In the genomic region with DNA sequence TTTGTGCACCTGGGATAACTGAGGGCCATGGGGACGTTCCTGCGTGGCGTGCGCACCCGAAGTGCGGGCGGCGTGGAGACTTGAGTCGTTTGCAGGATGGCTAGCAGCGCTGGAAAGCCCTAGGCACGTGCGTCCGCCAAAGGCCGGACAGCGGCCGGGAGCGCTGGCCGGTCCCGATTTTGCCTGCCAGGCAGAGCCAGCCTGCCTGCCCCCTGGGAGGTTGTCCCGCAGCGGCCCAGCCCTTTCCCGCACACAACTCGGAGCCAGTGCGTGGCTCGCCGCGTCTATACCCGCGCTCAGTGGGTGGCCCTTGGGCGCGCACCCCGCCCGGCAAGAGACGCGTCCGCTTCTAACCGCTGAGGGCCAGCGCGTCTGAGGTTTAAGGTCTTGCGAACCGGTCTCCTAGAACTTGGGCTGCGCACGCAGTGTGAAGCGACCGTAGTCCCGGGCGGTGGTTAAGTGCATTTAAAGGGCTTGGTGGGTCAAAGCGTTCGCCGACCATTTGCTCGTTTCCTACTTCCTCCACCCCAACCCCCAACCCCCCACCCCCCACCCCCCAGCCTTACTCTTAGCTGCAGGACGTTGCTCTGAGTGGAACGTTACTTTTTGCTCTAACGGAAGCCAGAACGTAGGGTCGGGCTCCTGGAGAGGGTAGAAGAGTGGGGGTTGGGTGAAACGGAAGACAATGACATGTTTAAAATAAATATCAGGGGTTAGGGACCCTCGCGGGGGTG, we compare ENCODE assay signal across 8 cellular contexts. TPM values are rescaled to one million over a fixed set of nuclear protein-coding genes. Genes with fewer than 3 reads are reported as not detected.
DNase-seq lines count a peak whose midpoint lies in the region; ATAC-seq, FAIRE-seq and TF ChIP-seq lines count a peak whose summit lies in the region.

No MANE protein-coding gene starts in this region.

- no peaks in the 10 kb centered on the region for H3K36me3 Mint-ChIP-seq in T-cell
- H3K36me3 Mint-ChIP-seq in stimulated activated naive B cell treated with anti-CD40 and anti-IgM and Interleukin-4, amounts not matched to agents 10 μg/mL and 1 μg/mL and 100 μg/mL, for 72 hours = peaks cover 4% of the 10 kb centered on the region in 2 donors

- peaks cover 10 to 29% (median 17%) of the 10 kb centered on the region in 3 donors for H3K4me1 Mint-ChIP-seq in T-cell
- H3K4me1 Mint-ChIP-seq in stimulated activated naive B cell treated with anti-CD40 and anti-IgM and Interleukin-4, amounts not matched to agents 10 μg/mL and 1 μg/mL and 100 μg/mL, for 72 hours = peaks cover 12 to 31% of the 10 kb centered on the region in 2 donors

- no peaks in the 10 kb centered on the region for H3K9me3 Mint-ChIP-seq in T-cell
- H3K9me3 Mint-ChIP-seq in stimulated activated naive B cell treated with anti-CD40 and anti-IgM and Interleukin-4, amounts not matched to agents 10 μg/mL and 1 μg/mL and 100 μg/mL, for 72 hours = no peaks in the 10 kb centered on the region

- ATAC-seq in T-cell (replicated peaks in 1 of 4) = peak; percentile 26 to 40 (median 38)
- peak; percentile 63 to 64 for ATAC-seq in stimulated activated naive B cell treated with anti-CD40 and anti-IgM and Interleukin-4, amounts not matched to agents 10 μg/mL and 1 μg/mL and 100 μg/mL, for 72 hours (replicated peaks)

- no peak for TF ChIP-seq POLR2A in H54 (IDR thresholded peaks at IDR 0.05; ENCODE audit: low read depth, low read length)
- TF ChIP-seq POLR2A in lower leg skin (IDR thresholded peaks at IDR 0.05) = no peak

- peaks cover 33 to 46% of the 10 kb centered on the region in 2 donors for H3K27me3 Mint-ChIP-seq in T-cell
- H3K27me3 Mint-ChIP-seq in stimulated activated naive B cell treated with anti-CD40 and anti-IgM and Interleukin-4, amounts not matched to agents 10 μg/mL and 1 μg/mL and 100 μg/mL, for 72 hours = peaks cover 28 to 36% of the 10 kb centered on the region in 2 donors

- CTCF ChIA-PET in T-cell (lab: Charles Lee) = interaction anchor here in 1 of 2 donors (0.6 kb wide), 1 partner anchor 968 kb away, joined by 7 read pairs; no protein-coding TSS in a partner anchor

- FAIRE-seq in H54 (lab: Jason Lieb, UNC) = no peak

- H3K4me3 ChIP-seq in lower leg skin (ENCODE audit: low read depth, poor library complexity, severe bottlenecking) = peak overlapping the region; percentile 58

- POLR2A ChIA-PET in T-cell (lab: Charles Lee) = no interaction called here

- H3K4me3 Mint-ChIP-seq in T-cell = peak overlapping the region; percentile 72 to 83 (median 80)
- peak overlapping the region; percentile 80 for H3K4me3 Mint-ChIP-seq in stimulated activated naive B cell treated with anti-CD40 and anti-IgM and Interleukin-4, amounts not matched to agents 10 μg/mL and 1 μg/mL and 100 μg/mL, for 72 hours

- 1% methylated on average over 40 to 47 of the region's 59 CpGs for WGBS in lower leg skin, 2 donors

- no peak for TF ChIP-seq CTCF in lower leg skin (IDR thresholded peaks at IDR 0.05)

- DNase-seq in NCI-H2196 (lab: John Stamatoyannopoulos, UW; ENCODE audit: unreplicated experiment) = peak; percentile 51
- DNase-seq in NCI-H2196 treated with DMSO at 0.1 percent for 48 hours (lab: John Stamatoyannopoulos, UW; ENCODE audit: unreplicated experiment) = no peak
- DNase-seq in H54 (ENCODE audit: insufficient read length, low spot score) = peak; percentile 42
- DNase-seq in LHCN-M2 (ENCODE audit: low read depth) = peak; percentile 53
- DNase-seq in T-cell = peak in 6 of 34 experiments; percentile 0 to 20 (median 4)
- DNase-seq in cortex of kidney (lab: John Stamatoyannopoulos, UW) = peak; percentile 10
- peak in 1 of 2 donors; percentile 86 for DNase-seq in lower leg skin (ENCODE audit: low spot score in 2 of 2)
- DNase-seq in stimulated activated naive B cell treated with anti-CD40 and anti-IgM and Interleukin-4, amounts not matched to agents 10 μg/mL and 1 μg/mL and 100 μg/mL, for 72 hours = peak; percentile 9

- intact Hi-C loops in lower leg skin (cut with DNase I; ENCODE audit: low total_unique reads) = no loop called here

- peak overlapping the region in 1 of 2 donors; percentile 51 for H3K27ac Mint-ChIP-seq in T-cell
- H3K27ac Mint-ChIP-seq in stimulated activated naive B cell treated with anti-CD40 and anti-IgM and Interleukin-4, amounts not matched to agents 10 μg/mL and 1 μg/mL and 100 μg/mL, for 72 hours = peak overlapping the region; percentile 67

RNA-seq across cellular contexts. Expression of a gene that starts 0.6 kb away (rescaled TPM):
- total RNA-seq in LHCN-M2 (2014; rRNA removed) = 14.1 and 16.3 TPM in 2 replicates
- polyA plus RNA-seq in LHCN-M2 (2012) = 4.3 TPM
- total RNA-seq in T-cell = 1 to 10 TPM; 1.9 to 7.2 (median 3.6) TPM
- total RNA-seq in lower leg skin = 1 to 10 TPM; 5.4 to 6.6 (median 5.7) TPM
